Comparison of ENCODE assay signal across 8 cellular contexts in the genomic region with DNA sequence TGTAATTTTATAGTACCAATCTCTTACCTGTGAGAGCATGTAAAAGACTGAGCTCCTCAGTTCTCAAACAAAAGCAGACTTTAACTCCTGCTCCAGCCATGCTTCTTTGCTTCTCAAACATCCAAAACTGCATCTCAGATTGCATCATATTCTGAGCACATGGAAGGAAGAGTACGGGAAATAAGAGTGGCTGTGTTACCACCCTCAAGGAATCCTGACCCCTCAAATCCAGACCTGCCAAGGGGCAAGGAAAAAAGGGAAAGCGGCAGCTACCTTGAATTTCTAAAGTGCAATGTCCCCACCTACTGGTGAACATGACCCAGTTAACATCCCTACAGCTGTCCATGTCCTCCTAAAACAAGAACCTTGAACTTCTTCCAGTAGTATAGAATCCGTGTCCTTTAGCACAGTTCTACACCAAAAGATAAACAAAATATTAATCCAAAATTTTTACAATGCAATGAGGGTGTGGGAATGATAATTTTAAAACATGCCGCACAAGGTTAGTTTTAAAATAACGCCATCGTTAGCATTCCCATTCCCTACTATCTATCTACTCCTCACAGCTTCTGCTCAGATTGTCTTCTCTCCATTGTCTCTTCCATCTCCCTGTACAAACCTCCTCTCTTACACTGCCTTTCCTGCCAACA. TPM values are rescaled to one million over a fixed set of nuclear protein-coding genes. Genes with fewer than 3 reads are reported as not detected.
DNase-seq lines count a peak whose midpoint lies in the region; ATAC-seq, FAIRE-seq and TF ChIP-seq lines count a peak whose summit lies in the region.

No MANE protein-coding gene starts in this region.

- no peak for FAIRE-seq in D721Med (lab: Jason Lieb, UNC)

- H4K20me1 ChIP-seq in OCI-LY1 (ENCODE audit: insufficient read depth, low read length), result no peaks in the 10 kb centered on the region
- H4K20me1 ChIP-seq in smooth muscle cell (ENCODE audit: low read depth), result no peaks in the 10 kb centered on the region

- no peaks in the 10 kb centered on the region for H3F3A ChIP-seq in OCI-LY1 (ENCODE audit: insufficient read depth, low read length)
- H3F3A ChIP-seq in smooth muscle cell (ENCODE audit: low read depth), result no peaks in the 10 kb centered on the region

- DNase-seq in D721Med (ENCODE audit: insufficient read length, low spot score) (peak; percentile 15), HL-60 (ENCODE audit: low read depth in 1 of 2, low spot score in 1 of 2) (peak in 1 of 2 experiments; percentile 31), body of pancreas (peak; percentile 22 to 54 (median 39)), iPS DF 4.7 (ENCODE audit: extremely low read depth, low spot score) (peak; percentile 53), smooth muscle cell (lab: John Stamatoyannopoulos, UW; ENCODE audit: unreplicated experiment) (no peak)

- WGBS in body of pancreas, 2 donors, result 13 to 14% methylated on average over 6 of the region's 6 CpGs
- WGBS in smooth muscle cell (ENCODE audit: low lambda C conversion rate), result 36% methylated on average over 6 of the region's 6 CpGs

- no peaks in the 10 kb centered on the region for H3K9me3 ChIP-seq in OCI-LY1 (ENCODE audit: low read length)
- H3K9me3 ChIP-seq in body of pancreas, result no peaks in the 10 kb centered on the region
- no peaks in the 10 kb centered on the region for H3K9me3 ChIP-seq in smooth muscle cell (replicated peaks; ENCODE audit: low read depth)

- H3K36me3 ChIP-seq in OCI-LY1 (ENCODE audit: insufficient read depth, low read length) (no peaks in the 10 kb centered on the region), body of pancreas (replicated peaks in 1 of 2; ENCODE audit: insufficient read depth in 1 of 2, low read depth in 2 of 2) (no peaks in the 10 kb centered on the region), smooth muscle cell (ENCODE audit: low read depth) (no peaks in the 10 kb centered on the region)

- H3K9me2 ChIP-seq in OCI-LY1 (ENCODE audit: low read depth, low read length), result no peaks in the 10 kb centered on the region

- H3K4me1 ChIP-seq in OCI-LY1 (ENCODE audit: insufficient read depth, low read length, severe bottlenecking), result no peaks in the 10 kb centered on the region
- no peaks in the 10 kb centered on the region for H3K4me1 ChIP-seq in body of pancreas
- H3K4me1 ChIP-seq in smooth muscle cell (ENCODE audit: low read depth), result no peaks in the 10 kb centered on the region

- no peak overlapping the region for H3K9ac ChIP-seq in OCI-LY1 (ENCODE audit: low read length)
- no peak overlapping the region for H3K9ac ChIP-seq in smooth muscle cell (ENCODE audit: low read depth)

- no peaks in the 10 kb centered on the region for H3K79me2 ChIP-seq in OCI-LY1 (ENCODE audit: insufficient read depth, low read length)
- H3K79me2 ChIP-seq in smooth muscle cell (ENCODE audit: low read depth), result no peaks in the 10 kb centered on the region

- no peak overlapping the region for H2AFZ ChIP-seq in OCI-LY1 (ENCODE audit: low read length)
- H2AFZ ChIP-seq in smooth muscle cell (ENCODE audit: low read depth), result no peak overlapping the region

- TF ChIP-seq CTCF in D721Med (IDR thresholded peaks at IDR 0.05; ENCODE audit: insufficient read depth, missing control alignments) (peak; percentile 58), HL-60 (IDR thresholded peaks at IDR 0.05; ENCODE audit: insufficient read depth, low read length) (peak; percentile 45), OCI-LY1 (IDR thresholded peaks at IDR 0.05; ENCODE audit: low read length) (peak; percentile 87), body of pancreas (IDR thresholded peaks at IDR 0.05) (peak in 6 of 7 experiments; percentile 49 to 75 (median 62)), smooth muscle cell (IDR thresholded peaks at IDR 0.05; ENCODE audit: borderline replicate concordance, insufficient read depth, poor library complexity, severe bottlenecking) (peak; percentile 75)

- H3K27me3 ChIP-seq in HL-60 (ENCODE audit: insufficient read depth, poor library complexity, severe bottlenecking) (peaks cover 9% of the 10 kb centered on the region), OCI-LY1 (ENCODE audit: insufficient read depth, low read length) (0 out of 2 replicates have a peak, but pooled peaks cover 3% of the 10 kb centered on the region), body of pancreas (peaks cover 0 to 5% of the 10 kb centered on the region in 2 donors), smooth muscle cell (ENCODE audit: low read depth) (peaks cover 7% of the 10 kb centered on the region)

- TF ChIP-seq POLR2A in body of pancreas (IDR thresholded peaks at IDR 0.05), result no peak

- H3K4me3 ChIP-seq in HL-60 (replicated peaks; ENCODE audit: insufficient read depth, low read length), result no peak overlapping the region
- H3K4me3 ChIP-seq in OCI-LY1 (ENCODE audit: low read depth, low read length, poor library complexity, severe bottlenecking), result no peak overlapping the region
- no peak overlapping the region for H3K4me3 ChIP-seq in body of pancreas
- H3K4me3 ChIP-seq in smooth muscle cell, result no peak overlapping the region

- intact Hi-C loops in body of pancreas (cut with DNase I), result loop anchor here (5.0 kb wide), 1 partner anchor 283 kb away; no protein-coding TSS in a partner anchor

- H3K27ac ChIP-seq in HL-60 (replicated peaks) (no peak overlapping the region), OCI-LY1 (ENCODE audit: low read depth, low read length, poor library complexity, severe bottlenecking) (no peak overlapping the region), body of pancreas (no peak overlapping the region), smooth muscle cell (ENCODE audit: low read depth) (no peak overlapping the region)

- ATAC-seq in body of pancreas (peak; percentile 45), HG02884 (IDR thresholded peaks at IDR 0.05; ENCODE audit: unreplicated experiment) (no peak), HG03571 (IDR thresholded peaks at IDR 0.05; ENCODE audit: unreplicated experiment) (no peak)

- H3K4me2 ChIP-seq in OCI-LY1 (ENCODE audit: low read length) (no peak overlapping the region), smooth muscle cell (no peak overlapping the region)

RNA-seq across cellular contexts. Expression of a gene that starts 34.1 kb away (rescaled TPM):
- total RNA-seq in body of pancreas, result 1 to 10 TPM in 1 of 2 donors, under 1 TPM in 1; 0.78 to 1.6 TPM
- 6.5 and 6.6 TPM in 2 replicates for total RNA-seq in smooth muscle cell
- polyA plus RNA-seq in smooth muscle cell, result 8.7 and 28.0 TPM in 2 replicates

RNA-seq across cellular contexts. Expression of a gene that starts 40.7 kb away (rescaled TPM):
- total RNA-seq in body of pancreas (not detected), smooth muscle cell (not detected in 2 replicates)
- not detected in 2 replicates for polyA plus RNA-seq in smooth muscle cell
